Comparison of ENCODE assay signal across 8 cellular contexts in genomic region chr5:117888688-117889087, GRCh38.
DNase-seq lines count a peak whose midpoint lies in the region; ATAC-seq and TF ChIP-seq lines count a peak whose summit lies in the region.

No MANE protein-coding gene starts in this region.

- H3K4me1 ChIP-seq in Caco-2 = no peaks in the 10 kb centered on the region

- no peaks in the 10 kb centered on the region for H3K9me3 ChIP-seq in Caco-2

- intact Hi-C loops in activated CD4-positive, alpha-beta T cell treated with anti-CD3 and anti-CD28 coated beads for 36 hours (cut with DNase I, micrococcal nuclease) = no loop called here
- intact Hi-C loops in Caco-2 (cut with micrococcal nuclease; ENCODE audit: unreplicated experiment) = no loop called here

- H3K4me3 ChIP-seq in WI38 (ENCODE audit: low read depth, low read length) = peak overlapping the region; percentile 54
- H3K4me3 ChIP-seq in Caco-2 (ENCODE audit: low read depth, low read length) = no peak overlapping the region

- H3K36me3 ChIP-seq in Caco-2 (ENCODE audit: control insufficient read depth, insufficient read depth, low read length) = no peaks in the 10 kb centered on the region

- CTCF ChIA-PET in activated CD4-positive, alpha-beta T cell treated with anti-CD3 and anti-CD28 coated beads, Interleukin-2, amount 10 ng/mL, durations not matched to agents 7 days and 5 days (lab: Charles Lee) = no interaction called here
- CTCF ChIA-PET in activated CD4-positive, alpha-beta T cell treated with anti-CD3 and anti-CD28 coated beads for 36 hours (lab: Charles Lee) = no interaction called here
- CTCF ChIA-PET in Caco-2 (lab: Charles Lee) = no interaction called here

- BruUV-seq in Caco-2 (replicated peaks; lab: Mats Ljungman, UMichigan) = no TSS peak

- H3K4me3 Mint-ChIP-seq in activated CD4-positive, alpha-beta T cell treated with anti-CD3 and anti-CD28 coated beads, Interleukin-2, amount 10 ng/mL, durations not matched to agents 7 days and 5 days = peak overlapping the region; percentile 51
- no peak overlapping the region for H3K4me3 Mint-ChIP-seq in activated CD4-positive, alpha-beta T cell treated with anti-CD3 and anti-CD28 coated beads for 36 hours
- peak overlapping the region; percentile 11 to 13 for H3K4me3 Mint-ChIP-seq in stimulated activated naive B cell treated with anti-CD40 and anti-IgM and Interleukin-4, amounts not matched to agents 10 μg/mL and 1 μg/mL and 100 μg/mL, for 72 hours
- no peak overlapping the region for H3K4me3 Mint-ChIP-seq in Caco-2 (ENCODE audit: unreplicated experiment)

- POLR2A ChIA-PET in activated CD4-positive, alpha-beta T cell treated with anti-CD3 and anti-CD28 coated beads, Interleukin-2, amount 10 ng/mL, durations not matched to agents 7 days and 5 days (lab: Charles Lee) = interaction anchor here (0.6 kb wide), 1 partner anchor 57 kb away, joined by 6 read pairs; no protein-coding TSS in a partner anchor
- POLR2A ChIA-PET in activated CD4-positive, alpha-beta T cell treated with anti-CD3 and anti-CD28 coated beads for 36 hours (lab: Charles Lee) = no interaction called here
- POLR2A ChIA-PET in Caco-2 (lab: Charles Lee) = no interaction called here

- no peak for ATAC-seq in activated CD4-positive, alpha-beta T cell treated with anti-CD3 and anti-CD28 coated beads for 36 hours
- peak; percentile 86 for ATAC-seq in HG02981 (IDR thresholded peaks at IDR 0.05; ENCODE audit: unreplicated experiment)
- peak; percentile 22 to 31 for ATAC-seq in stimulated activated naive B cell treated with anti-CD40 and anti-IgM and Interleukin-4, amounts not matched to agents 10 μg/mL and 1 μg/mL and 100 μg/mL, for 72 hours (replicated peaks)

- no peak for DNase-seq in activated CD4-positive, alpha-beta T cell treated with anti-CD3 and anti-CD28 coated beads, Interleukin-2, amount 10 ng/mL, durations not matched to agents 7 days and 5 days
- no peak for DNase-seq in activated CD4-positive, alpha-beta T cell treated with anti-CD3 and anti-CD28 coated beads for 36 hours
- no peak for DNase-seq in stimulated activated naive B cell treated with anti-CD40 and anti-IgM and Interleukin-4, amounts not matched to agents 10 μg/mL and 1 μg/mL and 100 μg/mL, for 72 hours
- no peak for DNase-seq in stimulated activated CD4-positive, alpha-beta T cell treated with anti-CD3 and anti-CD28 coated beads, Interleukin-4, amount 100 ng/mL, for 4 hours
- DNase-seq in Caco-2 = no peak
- no peak for DNase-seq in NCI-H524 treated with DMSO at 0.1 percent for 48 hours (lab: John Stamatoyannopoulos, UW)

- no peaks in the 10 kb centered on the region for H3K36me3 Mint-ChIP-seq in activated CD4-positive, alpha-beta T cell treated with anti-CD3 and anti-CD28 coated beads, Interleukin-2, amount 10 ng/mL, durations not matched to agents 7 days and 5 days (ENCODE audit: low read depth)
- H3K36me3 Mint-ChIP-seq in activated CD4-positive, alpha-beta T cell treated with anti-CD3 and anti-CD28 coated beads for 36 hours (ENCODE audit: low read depth) = no peaks in the 10 kb centered on the region
- H3K36me3 Mint-ChIP-seq in stimulated activated naive B cell treated with anti-CD40 and anti-IgM and Interleukin-4, amounts not matched to agents 10 μg/mL and 1 μg/mL and 100 μg/mL, for 72 hours = no peaks in the 10 kb centered on the region
- H3K36me3 Mint-ChIP-seq in Caco-2 (ENCODE audit: insufficient read depth, unreplicated experiment) = no peaks in the 10 kb centered on the region

- peaks cover 9% of the 10 kb centered on the region for H3K4me1 Mint-ChIP-seq in activated CD4-positive, alpha-beta T cell treated with anti-CD3 and anti-CD28 coated beads, Interleukin-2, amount 10 ng/mL, durations not matched to agents 7 days and 5 days
- H3K4me1 Mint-ChIP-seq in activated CD4-positive, alpha-beta T cell treated with anti-CD3 and anti-CD28 coated beads for 36 hours = peaks cover 2% of the 10 kb centered on the region
- peaks cover 0 to 7% of the 10 kb centered on the region in 2 donors for H3K4me1 Mint-ChIP-seq in stimulated activated naive B cell treated with anti-CD40 and anti-IgM and Interleukin-4, amounts not matched to agents 10 μg/mL and 1 μg/mL and 100 μg/mL, for 72 hours
- no peaks in the 10 kb centered on the region for H3K4me1 Mint-ChIP-seq in Caco-2 (ENCODE audit: low read depth, unreplicated experiment)

- no peaks in the 10 kb centered on the region for H3K27me3 Mint-ChIP-seq in activated CD4-positive, alpha-beta T cell treated with anti-CD3 and anti-CD28 coated beads, Interleukin-2, amount 10 ng/mL, durations not matched to agents 7 days and 5 days
- no peaks in the 10 kb centered on the region for H3K27me3 Mint-ChIP-seq in activated CD4-positive, alpha-beta T cell treated with anti-CD3 and anti-CD28 coated beads for 36 hours
- no peaks in the 10 kb centered on the region for H3K27me3 Mint-ChIP-seq in stimulated activated naive B cell treated with anti-CD40 and anti-IgM and Interleukin-4, amounts not matched to agents 10 μg/mL and 1 μg/mL and 100 μg/mL, for 72 hours
- H3K27me3 Mint-ChIP-seq in Caco-2 (ENCODE audit: insufficient read depth, unreplicated experiment) = peaks cover 14% of the 10 kb centered on the region

- H3K27me3 ChIP-seq in Caco-2 (replicated peaks; ENCODE audit: control insufficient read depth, insufficient read depth, low read length) = no peaks in the 10 kb centered on the region

- H3K9me3 Mint-ChIP-seq in activated CD4-positive, alpha-beta T cell treated with anti-CD3 and anti-CD28 coated beads, Interleukin-2, amount 10 ng/mL, durations not matched to agents 7 days and 5 days = peaks cover 4% of the 10 kb centered on the region
- H3K9me3 Mint-ChIP-seq in activated CD4-positive, alpha-beta T cell treated with anti-CD3 and anti-CD28 coated beads for 36 hours (ENCODE audit: low read depth) = peaks cover 3% of the 10 kb centered on the region
- H3K9me3 Mint-ChIP-seq in stimulated activated naive B cell treated with anti-CD40 and anti-IgM and Interleukin-4, amounts not matched to agents 10 μg/mL and 1 μg/mL and 100 μg/mL, for 72 hours = peaks cover 0 to 3% of the 10 kb centered on the region in 2 donors
- no peaks in the 10 kb centered on the region for H3K9me3 Mint-ChIP-seq in Caco-2 (ENCODE audit: unreplicated experiment)

- no peak for TF ChIP-seq CTCF in WI38 (IDR thresholded peaks at IDR 0.05; ENCODE audit: low read depth, low read length)
- no peak for TF ChIP-seq CTCF in Caco-2 (IDR thresholded peaks at IDR 0.05; ENCODE audit: insufficient read depth in 1 of 2, low read depth in 1 of 2, low read length in 1 of 2, severe bottlenecking in 1 of 2, unreplicated experiment in 1 of 2)

- peak overlapping the region; percentile 71 for H3K27ac Mint-ChIP-seq in activated CD4-positive, alpha-beta T cell treated with anti-CD3 and anti-CD28 coated beads, Interleukin-2, amount 10 ng/mL, durations not matched to agents 7 days and 5 days
- H3K27ac Mint-ChIP-seq in activated CD4-positive, alpha-beta T cell treated with anti-CD3 and anti-CD28 coated beads for 36 hours = no peak overlapping the region
- H3K27ac Mint-ChIP-seq in stimulated activated naive B cell treated with anti-CD40 and anti-IgM and Interleukin-4, amounts not matched to agents 10 μg/mL and 1 μg/mL and 100 μg/mL, for 72 hours = no peak overlapping the region
- H3K27ac Mint-ChIP-seq in Caco-2 (ENCODE audit: unreplicated experiment) = no peak overlapping the region

Comparison
In these comparisons a context has a peak if more than half of its experiments do, and no peak if none do; other contexts are left out.
1. H3K4me3 Mint-ChIP-seq: peak in activated CD4-positive, alpha-beta T cell treated with anti-CD3 and anti-CD28 coated beads, Interleukin-2, amount 10 ng/mL, durations not matched to agents 7 days and 5 days (single experiment) and stimulated activated naive B cell treated with anti-CD40 and anti-IgM and Interleukin-4, amounts not matched to agents 10 μg/mL and 1 μg/mL and 100 μg/mL, for 72 hours (2 of 2); none in activated CD4-positive, alpha-beta T cell treated with anti-CD3 and anti-CD28 coated beads for 36 hours (single experiment) and Caco-2 (single experiment).